In the genomic region with DNA sequence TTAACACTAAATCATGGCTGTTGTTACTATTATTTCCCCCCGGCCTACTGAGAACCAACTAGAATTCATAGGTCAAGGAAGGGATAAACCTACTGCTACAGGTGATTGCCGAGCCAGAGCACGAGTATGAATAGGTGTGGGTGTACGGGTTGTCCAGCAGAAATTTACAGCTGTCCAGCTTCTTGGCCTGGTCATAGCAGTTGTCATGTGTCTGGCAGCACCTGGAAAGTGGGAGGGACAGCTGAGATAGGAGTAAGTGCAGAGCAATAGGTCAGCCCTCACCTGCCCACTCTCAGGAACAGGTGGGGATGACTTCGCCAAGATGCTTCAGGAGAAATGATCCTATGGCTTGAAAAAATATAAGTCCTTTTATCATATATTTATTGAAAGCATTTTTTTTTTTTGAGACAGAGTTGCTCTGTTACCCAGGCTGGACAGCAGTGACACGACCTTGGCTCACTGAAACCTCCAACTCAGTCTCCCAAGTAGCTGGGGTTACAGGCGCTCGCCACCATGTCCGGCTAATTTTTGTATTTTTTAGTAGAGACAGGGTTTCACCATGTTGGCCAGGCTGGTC, we compare ENCODE assay signal across 16 cellular contexts. TPM values are rescaled to one million over a fixed set of nuclear protein-coding genes. Genes with fewer than 3 reads are reported as not detected.
A peak's percentile ranks its signal among the peaks of the same experiment; 100 is the strongest.
DNase-seq lines count a peak whose midpoint lies in the region; ATAC-seq and TF ChIP-seq lines count a peak whose summit lies in the region.
"Had no signal": no experiment of that assay in that cellular context is flagged by ENCODE, and none has a peak within 500 bp of the region (broad histone marks: within the 10 kb centered on the region; RNA-seq: fewer than 3 reads in every experiment).

No MANE protein-coding gene starts in this region.

- H3K36me3 ChIP-seq in MM.1S (replicated peaks; ENCODE audit: insufficient read depth, low read length) (no peaks in the 10 kb centered on the region), parathyroid adenoma (ENCODE audit: control insufficient read depth, insufficient read depth, low read length) (no peaks in the 10 kb centered on the region), uterus (no peaks in the 10 kb centered on the region)
- H3K36me3 ChIP-seq: transverse colon had no signal

- no peak for TF ChIP-seq POLR2A in uterus (IDR thresholded peaks at IDR 0.05)

- intact Hi-C loops in activated CD4-positive, alpha-beta T cell treated with anti-CD3 and anti-CD28 coated beads for 36 hours (cut with DNase I, micrococcal nuclease): loop anchor here (1.0 to 10.0 kb wide), 3 partner anchors 105 to 390 kb away; a partner anchor contains a TSS
- intact Hi-C loops in uterus (cut with DNase I; ENCODE audit: low total_unique reads): no loop called here

- H3K79me2 ChIP-seq in MM.1S (ENCODE audit: low read length): no peaks in the 10 kb centered on the region
- no peaks in the 10 kb centered on the region for H3K79me2 ChIP-seq in parathyroid adenoma

- no peak for ATAC-seq in activated CD4-positive, alpha-beta T cell treated with anti-CD3 and anti-CD28 coated beads for 36 hours
- ATAC-seq in central memory CD8-positive, alpha-beta T cell (replicated peaks; ENCODE audit: extremely low read depth, poor library complexity, severe bottlenecking): no peak
- ATAC-seq in GM19351 (IDR thresholded peaks at IDR 0.05; ENCODE audit: unreplicated experiment): no peak

- no peak for DNase-seq in activated CD4-positive, alpha-beta T cell treated with anti-CD3 and anti-CD28 coated beads for 36 hours
- DNase-seq in activated CD4-positive, alpha-beta T cell treated with anti-CD3 and anti-CD28 coated beads for 4 hours: no peak
- no peak for DNase-seq in MM.1S
- no peak for DNase-seq in central memory CD8-positive, alpha-beta T cell (ENCODE audit: low spot score in 2 of 2)
- no peak for DNase-seq in uterus
- DNase-seq in NCI-H526 treated with DMSO at 0.1 percent for 48 hours (lab: John Stamatoyannopoulos, UW): no peak

- H3K36me3 Mint-ChIP-seq in activated CD4-positive, alpha-beta T cell treated with anti-CD3 and anti-CD28 coated beads for 36 hours (ENCODE audit: low read depth): no peaks in the 10 kb centered on the region
- H3K36me3 Mint-ChIP-seq in central memory CD8-positive, alpha-beta T cell (ENCODE audit: insufficient read depth): peaks cover 5% of the 10 kb centered on the region

- H3F3A ChIP-seq in MM.1S (ENCODE audit: insufficient read depth, low read length): no peaks in the 10 kb centered on the region

- peak overlapping the region; percentile 74 for H3K4me3 Mint-ChIP-seq in activated CD4-positive, alpha-beta T cell treated with anti-CD3 and anti-CD28 coated beads for 36 hours
- H3K4me3 Mint-ChIP-seq in central memory CD8-positive, alpha-beta T cell: peak overlapping the region; percentile 89

- TF ChIP-seq CTCF in MM.1S (IDR thresholded peaks at IDR 0.05; ENCODE audit: low read length) (no peak), parathyroid adenoma (IDR thresholded peaks at IDR 0.05) (no peak), uterus (IDR thresholded peaks at IDR 0.05) (no peak)

- H3K4me3 ChIP-seq in MM.1S (ENCODE audit: low read length): no peak overlapping the region
- H3K4me3 ChIP-seq in parathyroid adenoma (ENCODE audit: low read depth, low read length): no peak overlapping the region
- no peak overlapping the region for H3K4me3 ChIP-seq in uterus

- H3K27ac Mint-ChIP-seq in activated CD4-positive, alpha-beta T cell treated with anti-CD3 and anti-CD28 coated beads for 36 hours: no peak overlapping the region
- no peak overlapping the region for H3K27ac Mint-ChIP-seq in central memory CD8-positive, alpha-beta T cell (ENCODE audit: low read depth)

- H3K9me3 ChIP-seq in MM.1S (replicated peaks; ENCODE audit: insufficient read depth, low read length) (no peaks in the 10 kb centered on the region), parathyroid adenoma (ENCODE audit: control insufficient read depth, low read length) (no peaks in the 10 kb centered on the region), uterus (no peaks in the 10 kb centered on the region)
- H3K9me3 ChIP-seq: transverse colon had no signal

- CTCF ChIA-PET in activated CD4-positive, alpha-beta T cell treated with anti-CD3 and anti-CD28 coated beads for 36 hours (lab: Charles Lee): interaction anchor here (0.5 to 1.4 kb wide), 7 partner anchors 11 to 324 kb away, joined by 3 to 5 read pairs (median 3); no protein-coding TSS in a partner anchor

- H3K9me3 Mint-ChIP-seq in activated CD4-positive, alpha-beta T cell treated with anti-CD3 and anti-CD28 coated beads for 36 hours (ENCODE audit: low read depth): no peaks in the 10 kb centered on the region
- H3K9me3 Mint-ChIP-seq in central memory CD8-positive, alpha-beta T cell: no peaks in the 10 kb centered on the region
- H3K9me3 Mint-ChIP-seq: CD4-positive, alpha-beta memory T cell had no signal

- POLR2A ChIA-PET in activated CD4-positive, alpha-beta T cell treated with anti-CD3 and anti-CD28 coated beads for 36 hours (lab: Charles Lee): interaction anchor here (0.9 to 1.1 kb wide), 2 partner anchors 33 to 124 kb away, joined by 3 to 4 read pairs; a partner anchor contains a TSS

- H3K9ac ChIP-seq in MM.1S (ENCODE audit: low read length) (no peak overlapping the region), parathyroid adenoma (no peak overlapping the region)

- peaks cover 3% of the 10 kb centered on the region for H3K4me1 Mint-ChIP-seq in activated CD4-positive, alpha-beta T cell treated with anti-CD3 and anti-CD28 coated beads for 36 hours
- peaks cover 11% of the 10 kb centered on the region for H3K4me1 Mint-ChIP-seq in central memory CD8-positive, alpha-beta T cell

- no peak overlapping the region for H2AFZ ChIP-seq in MM.1S (ENCODE audit: low read length)
- H2AFZ ChIP-seq in parathyroid adenoma: peak overlapping the region; percentile 93

- H3K9me2 ChIP-seq in MM.1S (replicated peaks; ENCODE audit: insufficient read depth, low read length): no peaks in the 10 kb centered on the region

- H3K27me3 ChIP-seq in MM.1S (replicated peaks; ENCODE audit: insufficient read depth, low read length) (no peaks in the 10 kb centered on the region), parathyroid adenoma (ENCODE audit: control insufficient read depth, insufficient read depth, low read length) (no peaks in the 10 kb centered on the region), uterus (no peaks in the 10 kb centered on the region)
- H3K27me3 ChIP-seq: foreskin keratinocyte, transverse colon had no signal

- no peaks in the 10 kb centered on the region for H4K20me1 ChIP-seq in MM.1S (ENCODE audit: insufficient read depth, low read length)

- H3K4me1 ChIP-seq in MM.1S (ENCODE audit: low read length): no peaks in the 10 kb centered on the region
- no peaks in the 10 kb centered on the region for H3K4me1 ChIP-seq in parathyroid adenoma
- H3K4me1 ChIP-seq in uterus: no peaks in the 10 kb centered on the region
- H3K4me1 ChIP-seq: foreskin keratinocyte had no signal

- no peaks in the 10 kb centered on the region for H3K27me3 Mint-ChIP-seq in activated CD4-positive, alpha-beta T cell treated with anti-CD3 and anti-CD28 coated beads for 36 hours
- H3K27me3 Mint-ChIP-seq in central memory CD8-positive, alpha-beta T cell: no peaks in the 10 kb centered on the region

- H3K4me2 ChIP-seq in MM.1S (ENCODE audit: low read depth, low read length): peak overlapping the region; percentile 82; the same call in 1 of the 2 replicates
- peak overlapping the region; percentile 75 for H3K4me2 ChIP-seq in parathyroid adenoma (ENCODE audit: low read length)

- H3K27ac ChIP-seq in MM.1S (ENCODE audit: low read length) (no peak overlapping the region), parathyroid adenoma (no peak overlapping the region), uterus (no peak overlapping the region)
- H3K27ac ChIP-seq: foreskin keratinocyte had no signal

RNA-seq across cellular contexts. Expression of a gene that starts 2.6 kb away (rescaled TPM):
- under 1 TPM in 1 of 2 experiments, not detected in 1; 0.51 TPM for total RNA-seq in activated CD4-positive, alpha-beta T cell treated with anti-CD3 and anti-CD28 coated beads for 36 hours
- not detected for total RNA-seq in uterus
- total RNA-seq: A673; CD4-positive, alpha-beta memory T cell; foreskin keratinocyte; H4; HT1080; mammary epithelial cell; skeletal muscle tissue; transverse colon had no signal

RNA-seq across cellular contexts. Expression of a gene that starts 22.8 kb away (rescaled TPM):
- 1 to 10 TPM; 2.2 to 4.0 TPM for total RNA-seq in activated CD4-positive, alpha-beta T cell treated with anti-CD3 and anti-CD28 coated beads for 36 hours
- 1 to 10 TPM in 3 of 4 donors, not detected in 1; 1.2 to 4.1 (median 1.5) TPM for total RNA-seq in uterus

RNA-seq across cellular contexts. Expression of a gene that starts 31.9 kb away (rescaled TPM):
- total RNA-seq in activated CD4-positive, alpha-beta T cell treated with anti-CD3 and anti-CD28 coated beads for 36 hours: 1,000 to 10,000 TPM in 1 of 2 experiments, 100 to 1,000 TPM in 1; 323 to 1,150 TPM
- 1,000 to 10,000 TPM in 1 of 4 donors, under 1 TPM in 3; under 0.01 to 2,308 (median under 0.01) TPM for total RNA-seq in uterus
- total RNA-seq: HT1080 had no signal

RNA-seq across cellular contexts. Expression of a gene that starts 33.2 kb away (rescaled TPM):
- total RNA-seq in activated CD4-positive, alpha-beta T cell treated with anti-CD3 and anti-CD28 coated beads for 36 hours: 1,000 to 10,000 TPM in 1 of 2 experiments, 100 to 1,000 TPM in 1; 385 to 1,689 TPM
- over 10,000 TPM in 1 of 4 donors, under 1 TPM in 3; under 0.01 to 24,687 (median under 0.01) TPM for total RNA-seq in uterus
- total RNA-seq: HT1080 had no signal

RNA-seq across cellular contexts. Expression of a gene that starts 44.0 kb away (rescaled TPM):
- total RNA-seq in activated CD4-positive, alpha-beta T cell treated with anti-CD3 and anti-CD28 coated beads for 36 hours: 1 to 10 TPM in 1 of 2 experiments, under 1 TPM in 1; 0.96 to 1.3 TPM
- 10 to 100 TPM in 1 of 4 donors, 1 to 10 TPM in 1, under 1 TPM in 1, not detected in 1; 0.29 to 12.0 (median 2.9) TPM for total RNA-seq in uterus
- total RNA-seq: CD4-positive, alpha-beta memory T cell; foreskin keratinocyte had no signal
